ENCODE assay signal across 2 cellular contexts in genomic region chr15:64429448-64429847, GRCh38.
TF ChIP-seq lines count a peak whose summit lies in the region.

No MANE protein-coding gene starts in this region.

TF ChIP-seq in SK-N-SH, 30 proteins besides CTCF, POLR2A, EP300 and RAD21 (continued from another document):
- TF ChIP-seq MXI1 (IDR thresholded peaks at IDR 0.05; ENCODE audit: low read depth, low read length) (no peak), FOSL2 (IDR thresholded peaks at IDR 0.05; ENCODE audit: borderline replicate concordance, low read depth) (no peak), MAX (IDR thresholded peaks at IDR 0.05; ENCODE audit: low read depth) (no peak), TAF1 (IDR thresholded peaks at IDR 0.05; ENCODE audit: borderline replicate concordance, low read depth, low read length) (no peak), FOXJ3 (CRISPR knock-in tag; IDR thresholded peaks at IDR 0.05) (no peak), SMC3 (IDR thresholded peaks at IDR 0.05; ENCODE audit: low read depth, low read length) (no peak), MEF2A (IDR thresholded peaks at IDR 0.05; ENCODE audit: borderline replicate concordance, low read depth) (no peak), NRF1 (IDR thresholded peaks at IDR 0.05; ENCODE audit: low read depth, low read length) (no peak), FOXM1 (IDR thresholded peaks at IDR 0.05; ENCODE audit: low read depth) (no peak), NFIC (IDR thresholded peaks at IDR 0.05; ENCODE audit: borderline replicate concordance) (no peak), IRF3 (IDR thresholded peaks at IDR 0.05; ENCODE audit: low read depth, low read length) (no peak), SIN3A (IDR thresholded peaks at IDR 0.05; ENCODE audit: borderline replicate concordance, low read depth, low read length) (no peak), EZH2phosphoT487 (IDR thresholded peaks at IDR 0.05; ENCODE audit: borderline replicate concordance, low read depth) (no peak), JUND (IDR thresholded peaks at IDR 0.05) (no peak)
- TF ChIP-seq, protein P1, sequence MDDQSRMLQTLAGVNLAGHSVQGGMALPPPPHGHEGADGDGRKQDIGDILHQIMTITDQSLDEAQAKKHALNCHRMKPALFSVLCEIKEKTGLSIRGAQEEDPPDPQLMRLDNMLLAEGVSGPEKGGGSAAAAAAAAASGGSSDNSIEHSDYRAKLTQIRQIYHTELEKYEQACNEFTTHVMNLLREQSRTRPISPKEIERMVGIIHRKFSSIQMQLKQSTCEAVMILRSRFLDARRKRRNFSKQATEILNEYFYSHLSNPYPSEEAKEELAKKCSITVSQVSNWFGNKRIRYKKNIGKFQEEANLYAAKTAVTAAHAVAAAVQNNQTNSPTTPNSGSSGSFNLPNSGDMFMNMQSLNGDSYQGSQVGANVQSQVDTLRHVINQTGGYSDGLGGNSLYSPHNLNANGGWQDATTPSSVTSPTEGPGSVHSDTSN (IDR thresholded peaks at IDR 0.05), result no peak
- TF ChIP-seq, protein P2, sequence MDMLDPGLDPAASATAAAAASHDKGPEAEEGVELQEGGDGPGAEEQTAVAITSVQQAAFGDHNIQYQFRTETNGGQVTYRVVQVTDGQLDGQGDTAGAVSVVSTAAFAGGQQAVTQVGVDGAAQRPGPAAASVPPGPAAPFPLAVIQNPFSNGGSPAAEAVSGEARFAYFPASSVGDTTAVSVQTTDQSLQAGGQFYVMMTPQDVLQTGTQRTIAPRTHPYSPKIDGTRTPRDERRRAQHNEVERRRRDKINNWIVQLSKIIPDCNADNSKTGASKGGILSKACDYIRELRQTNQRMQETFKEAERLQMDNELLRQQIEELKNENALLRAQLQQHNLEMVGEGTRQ (IDR thresholded peaks at IDR 0.05; ENCODE audit: borderline replicate concordance, low read depth, low read length), result no peak
- TF ChIP-seq, protein P3, sequence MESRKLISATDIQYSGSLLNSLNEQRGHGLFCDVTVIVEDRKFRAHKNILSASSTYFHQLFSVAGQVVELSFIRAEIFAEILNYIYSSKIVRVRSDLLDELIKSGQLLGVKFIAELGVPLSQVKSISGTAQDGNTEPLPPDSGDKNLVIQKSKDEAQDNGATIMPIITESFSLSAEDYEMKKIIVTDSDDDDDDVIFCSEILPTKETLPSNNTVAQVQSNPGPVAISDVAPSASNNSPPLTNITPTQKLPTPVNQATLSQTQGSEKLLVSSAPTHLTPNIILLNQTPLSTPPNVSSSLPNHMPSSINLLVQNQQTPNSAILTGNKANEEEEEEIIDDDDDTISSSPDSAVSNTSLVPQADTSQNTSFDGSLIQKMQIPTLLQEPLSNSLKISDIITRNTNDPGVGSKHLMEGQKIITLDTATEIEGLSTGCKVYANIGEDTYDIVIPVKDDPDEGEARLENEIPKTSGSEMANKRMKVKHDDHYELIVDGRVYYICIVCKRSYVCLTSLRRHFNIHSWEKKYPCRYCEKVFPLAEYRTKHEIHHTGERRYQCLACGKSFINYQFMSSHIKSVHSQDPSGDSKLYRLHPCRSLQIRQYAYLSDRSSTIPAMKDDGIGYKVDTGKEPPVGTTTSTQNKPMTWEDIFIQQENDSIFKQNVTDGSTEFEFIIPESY (IDR thresholded peaks at IDR 0.05; ENCODE audit: borderline replicate concordance, low read depth), result no peak

TF ChIP-seq in SK-N-SH treated with all-trans-retinoic acid at 6 μM for 48 hours, 23 proteins besides CTCF, POLR2A, EP300 and RAD21:
- TF ChIP-seq CSRNP3 (CRISPR knock-in tag; IDR thresholded peaks at IDR 0.05) (no peak), PATZ1 (CRISPR knock-in tag; IDR thresholded peaks at IDR 0.05; ENCODE audit: borderline replicate concordance) (no peak), SNAI2 (CRISPR knock-in tag; IDR thresholded peaks at IDR 0.05) (no peak), ZNF565 (CRISPR knock-in tag; conservative IDR thresholded peaks at IDR 0.05; ENCODE audit: low read depth) (no peak), BACH2 (CRISPR knock-in tag; IDR thresholded peaks at IDR 0.05; ENCODE audit: borderline replicate concordance) (no peak), ZFP3 (CRISPR knock-in tag; IDR thresholded peaks at IDR 0.05) (no peak), CSDC2 (CRISPR knock-in tag; IDR thresholded peaks at IDR 0.05) (no peak), TOX (CRISPR knock-in tag; IDR thresholded peaks at IDR 0.05; ENCODE audit: borderline replicate concordance) (no peak), PPARA (CRISPR knock-in tag; IDR thresholded peaks at IDR 0.05; ENCODE audit: borderline replicate concordance) (no peak), RARB (CRISPR knock-in tag; IDR thresholded peaks at IDR 0.05) (no peak), OSR1 (CRISPR knock-in tag; IDR thresholded peaks at IDR 0.05) (no peak), ZNF70 (CRISPR knock-in tag; IDR thresholded peaks at IDR 0.05) (no peak), TCF4 (CRISPR knock-in tag; IDR thresholded peaks at IDR 0.05; ENCODE audit: borderline replicate concordance) (no peak), ARNTL (CRISPR knock-in tag; IDR thresholded peaks at IDR 0.05; ENCODE audit: borderline replicate concordance, low read depth) (no peak), GLIS3 (CRISPR knock-in tag; IDR thresholded peaks at IDR 0.05) (no peak), ISL1 (CRISPR knock-in tag; IDR thresholded peaks at IDR 0.05) (no peak), ZNF8 (CRISPR knock-in tag; IDR thresholded peaks at IDR 0.05) (no peak), ESRRG (CRISPR knock-in tag; IDR thresholded peaks at IDR 0.05) (no peak)
- TF ChIP-seq, protein P4, sequence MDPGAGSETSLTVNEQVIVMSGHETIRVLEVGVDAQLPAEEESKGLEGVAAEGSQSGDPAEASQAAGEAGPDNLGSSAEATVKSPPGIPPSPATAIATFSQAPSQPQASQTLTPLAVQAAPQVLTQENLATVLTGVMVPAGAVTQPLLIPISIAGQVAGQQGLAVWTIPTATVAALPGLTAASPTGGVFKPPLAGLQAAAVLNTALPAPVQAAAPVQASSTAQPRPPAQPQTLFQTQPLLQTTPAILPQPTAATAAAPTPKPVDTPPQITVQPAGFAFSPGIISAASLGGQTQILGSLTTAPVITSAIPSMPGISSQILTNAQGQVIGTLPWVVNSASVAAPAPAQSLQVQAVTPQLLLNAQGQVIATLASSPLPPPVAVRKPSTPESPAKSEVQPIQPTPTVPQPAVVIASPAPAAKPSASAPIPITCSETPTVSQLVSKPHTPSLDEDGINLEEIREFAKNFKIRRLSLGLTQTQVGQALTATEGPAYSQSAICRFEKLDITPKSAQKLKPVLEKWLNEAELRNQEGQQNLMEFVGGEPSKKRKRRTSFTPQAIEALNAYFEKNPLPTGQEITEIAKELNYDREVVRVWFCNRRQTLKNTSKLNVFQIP (CRISPR knock-in tag; IDR thresholded peaks at IDR 0.05; ENCODE audit: borderline replicate concordance, low read depth), result no peak
- TF ChIP-seq, protein P5, sequence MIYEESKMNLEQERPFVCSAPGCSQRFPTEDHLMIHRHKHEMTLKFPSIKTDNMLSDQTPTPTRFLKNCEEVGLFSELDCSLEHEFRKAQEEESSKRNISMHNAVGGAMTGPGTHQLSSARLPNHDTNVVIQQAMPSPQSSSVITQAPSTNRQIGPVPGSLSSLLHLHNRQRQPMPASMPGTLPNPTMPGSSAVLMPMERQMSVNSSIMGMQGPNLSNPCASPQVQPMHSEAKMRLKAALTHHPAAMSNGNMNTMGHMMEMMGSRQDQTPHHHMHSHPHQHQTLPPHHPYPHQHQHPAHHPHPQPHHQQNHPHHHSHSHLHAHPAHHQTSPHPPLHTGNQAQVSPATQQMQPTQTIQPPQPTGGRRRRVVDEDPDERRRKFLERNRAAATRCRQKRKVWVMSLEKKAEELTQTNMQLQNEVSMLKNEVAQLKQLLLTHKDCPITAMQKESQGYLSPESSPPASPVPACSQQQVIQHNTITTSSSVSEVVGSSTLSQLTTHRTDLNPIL (CRISPR knock-in tag; IDR thresholded peaks at IDR 0.05; ENCODE audit: low read depth), result no peak
